Comparison of ENCODE assay signal across 19 cellular contexts in genomic region chr21:45910548-45911221, GRCh38.
DNase-seq lines count a peak whose midpoint lies in the region; ATAC-seq and TF ChIP-seq lines count a peak whose summit lies in the region.
"Had no signal": no experiment of that assay in that cellular context is flagged by ENCODE, and none has a peak within 500 bp of the region (broad histone marks: within the 10 kb centered on the region; RNA-seq: fewer than 3 reads in every experiment).

No MANE protein-coding gene starts in this region.

- peaks cover 36% of the 10 kb centered on the region for H3K4me1 Mint-ChIP-seq in brain
- peaks cover 5% of the 10 kb centered on the region for H3K4me1 Mint-ChIP-seq in stimulated activated effector memory CD8-positive, alpha-beta T cell treated with anti-CD3 and anti-CD28 coated beads, Interleukin-12 subunit alpha, Interleukin-12 subunit beta, amount 100 ng/mL, for 72 hours
- H3K4me1 Mint-ChIP-seq: activated CD4-positive, alpha-beta memory T cell treated with anti-CD3 and anti-CD28 coated beads, Interleukin-2, amount 10 ng/mL, durations not matched to agents 7 days and 5 days; endodermal cell; GM23338 had no signal

- no peak for TF ChIP-seq CTCF in brain (conservative IDR thresholded peaks at IDR 0.05)

- no peaks in the 10 kb centered on the region for H3K27me3 Mint-ChIP-seq in brain
- H3K27me3 Mint-ChIP-seq: activated CD4-positive, alpha-beta memory T cell treated with anti-CD3 and anti-CD28 coated beads, Interleukin-2, amount 10 ng/mL, durations not matched to agents 7 days and 5 days; CD4-positive, CD25-positive, alpha-beta regulatory T cell; stimulated activated naive CD8-positive, alpha-beta T cell treated with anti-CD3 and anti-CD28 coated beads, Interleukin-15, amount 100 ng/mL, for 72 hours had no signal

- peak overlapping the region in 2 of 5 experiments; percentile 18 to 22 for H3K4me3 Mint-ChIP-seq in brain
- H3K4me3 Mint-ChIP-seq in stimulated activated effector memory CD8-positive, alpha-beta T cell treated with anti-CD3 and anti-CD28 coated beads, Interleukin-12 subunit alpha, Interleukin-12 subunit beta, amount 100 ng/mL, for 72 hours: no peak overlapping the region
- H3K4me3 Mint-ChIP-seq: activated CD4-positive, alpha-beta memory T cell treated with anti-CD3 and anti-CD28 coated beads, Interleukin-2, amount 10 ng/mL, durations not matched to agents 7 days and 5 days; activated T-cell treated with anti-CD3 and anti-CD28 coated beads, Interleukin-2, amount 50 U/mL, for 72 hours; CD4-positive, CD25-positive, alpha-beta regulatory T cell; central memory CD8-positive, alpha-beta T cell; endodermal cell; GM23338; stimulated activated naive CD8-positive, alpha-beta T cell treated with anti-CD3 and anti-CD28 coated beads, Interleukin-15, amount 100 ng/mL, for 72 hours had no signal

- DNase-seq in NCI-H748 (lab: John Stamatoyannopoulos, UW; ENCODE audit: unreplicated experiment) (peak; percentile 27), NCI-H748 treated with DMSO at 0.1 percent for 48 hours (lab: John Stamatoyannopoulos, UW) (no peak), NCI-H1105 (lab: John Stamatoyannopoulos, UW) (peak; percentile 47), pons (ENCODE audit: low spot score) (peak; percentile 62), NCI-H526 treated with DMSO at 0.1 percent for 48 hours (lab: John Stamatoyannopoulos, UW) (no peak)
- no peak for DNase-seq in stimulated activated effector memory CD8-positive, alpha-beta T cell treated with anti-CD3 and anti-CD28 coated beads, Interleukin-12 subunit alpha, Interleukin-12 subunit beta, amount 100 ng/mL, for 72 hours (ENCODE audit: low spot score in 2 of 2)
- DNase-seq: activated CD4-positive, alpha-beta memory T cell treated with anti-CD3 and anti-CD28 coated beads, Interleukin-2, amount 10 ng/mL, durations not matched to agents 7 days and 5 days; activated T-cell treated with anti-CD3 and anti-CD28 coated beads, Interleukin-2, amount 50 U/mL, for 72 hours; CD4-positive, CD25-positive, alpha-beta regulatory T cell; endodermal cell; NCI-H187 treated with DMSO at 0.1 percent for 48 hours; NCI-H774; Peyer's patch; stimulated activated CD4-positive, alpha-beta T cell treated with anti-CD3 and anti-CD28 coated beads, Interleukin-15, amount 100 ng/mL, for 24 hours; stimulated activated naive CD8-positive, alpha-beta T cell treated with anti-CD3 and anti-CD28 coated beads, Interleukin-15, amount 100 ng/mL, for 72 hours had no signal

- no peaks in the 10 kb centered on the region for H3K9me3 Mint-ChIP-seq in brain
- H3K9me3 Mint-ChIP-seq in stimulated activated effector memory CD8-positive, alpha-beta T cell treated with anti-CD3 and anti-CD28 coated beads, Interleukin-12 subunit alpha, Interleukin-12 subunit beta, amount 100 ng/mL, for 72 hours: no peaks in the 10 kb centered on the region
- H3K9me3 Mint-ChIP-seq: activated CD4-positive, alpha-beta memory T cell treated with anti-CD3 and anti-CD28 coated beads, Interleukin-2, amount 10 ng/mL, durations not matched to agents 7 days and 5 days; activated T-cell treated with anti-CD3 and anti-CD28 coated beads, Interleukin-2, amount 50 U/mL, for 72 hours; CD4-positive, CD25-positive, alpha-beta regulatory T cell; central memory CD8-positive, alpha-beta T cell; endodermal cell; GM23338; stimulated activated naive CD8-positive, alpha-beta T cell treated with anti-CD3 and anti-CD28 coated beads, Interleukin-15, amount 100 ng/mL, for 72 hours had no signal

- H3K27ac Mint-ChIP-seq in brain: peak overlapping the region; percentile 37 to 93 (median 75)
- no peak overlapping the region for H3K27ac Mint-ChIP-seq in stimulated activated effector memory CD8-positive, alpha-beta T cell treated with anti-CD3 and anti-CD28 coated beads, Interleukin-12 subunit alpha, Interleukin-12 subunit beta, amount 100 ng/mL, for 72 hours
- H3K27ac Mint-ChIP-seq: activated CD4-positive, alpha-beta memory T cell treated with anti-CD3 and anti-CD28 coated beads, Interleukin-2, amount 10 ng/mL, durations not matched to agents 7 days and 5 days; activated T-cell treated with anti-CD3 and anti-CD28 coated beads, Interleukin-2, amount 50 U/mL, for 72 hours; endodermal cell; GM23338 had no signal

- no peak for ATAC-seq in HG03565 (IDR thresholded peaks at IDR 0.05; ENCODE audit: unreplicated experiment)
- ATAC-seq in stimulated activated effector memory CD8-positive, alpha-beta T cell treated with anti-CD3 and anti-CD28 coated beads, Interleukin-12 subunit alpha, Interleukin-12 subunit beta, amount 100 ng/mL, for 72 hours: no peak
- ATAC-seq: activated T-cell treated with anti-CD3 and anti-CD28 coated beads, Interleukin-2, amount 50 U/mL, for 72 hours; GM23338 had no signal

- H3K36me3 Mint-ChIP-seq in brain: no peaks in the 10 kb centered on the region
- no peaks in the 10 kb centered on the region for H3K36me3 Mint-ChIP-seq in stimulated activated effector memory CD8-positive, alpha-beta T cell treated with anti-CD3 and anti-CD28 coated beads, Interleukin-12 subunit alpha, Interleukin-12 subunit beta, amount 100 ng/mL, for 72 hours
- H3K36me3 Mint-ChIP-seq: CD4-positive, CD25-positive, alpha-beta regulatory T cell had no signal

Comparison
In these comparisons a context has a peak if more than half of its experiments do, and no peak if none do; other contexts are left out.
1. DNase-seq: peak in NCI-H748 (single experiment), NCI-H1105 (single experiment) and pons (single experiment); none in NCI-H748 treated with DMSO at 0.1 percent for 48 hours (single experiment), stimulated activated effector memory CD8-positive, alpha-beta T cell treated with anti-CD3 and anti-CD28 coated beads, Interleukin-12 subunit alpha, Interleukin-12 subunit beta, amount 100 ng/mL, for 72 hours (0 of 2) and NCI-H526 treated with DMSO at 0.1 percent for 48 hours (single experiment).